ENCODE assay signal across 21 cellular contexts in the genomic region with DNA sequence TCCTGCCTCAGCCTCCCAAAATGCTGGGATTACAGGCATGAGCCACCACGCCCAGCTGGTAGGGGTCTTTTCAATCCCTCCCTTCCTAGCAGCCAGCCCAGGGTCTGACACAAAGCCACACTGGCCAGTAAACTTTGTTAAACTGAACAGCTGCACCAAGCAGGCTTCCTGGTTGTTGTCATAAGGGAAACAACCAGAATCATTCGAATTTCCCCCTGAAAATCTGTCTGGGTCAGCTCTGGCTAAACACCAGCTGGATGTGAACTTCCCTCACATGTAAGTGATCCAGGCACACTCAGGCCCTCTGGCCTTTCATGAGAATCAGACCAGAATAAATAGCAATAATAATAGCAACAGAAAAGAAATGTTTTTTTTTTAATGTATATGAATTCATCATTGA.
"Had no signal": no experiment of that assay in that cellular context is flagged by ENCODE, and none has a peak within 500 bp of the region (broad histone marks: within the 10 kb centered on the region; RNA-seq: fewer than 3 reads in every experiment).

No MANE protein-coding gene starts in this region.

- H3K27ac Mint-ChIP-seq: activated naive CD8-positive, alpha-beta T cell; endodermal cell; mesothelial cell of epicardium; nephron had no signal

- H3K4me3 Mint-ChIP-seq: endodermal cell, mesothelial cell of epicardium had no signal

- DNase-seq: activated CD4-positive, alpha-beta T cell treated with anti-CD3 and anti-CD28 coated beads, Interleukin-2, amount 50 U/mL, for 4 hours; activated CD4-positive, CD25-positive, alpha-beta regulatory T cell treated with anti-CD3 and anti-CD28 coated beads, Interleukin-2, amount 50 U/mL, for 72 hours; activated gamma-delta T cell; activated T-cell treated with anti-CD3 and anti-CD28 coated beads, Interleukin-2, amount 50 U/mL, for 48 hours; anterior cingulate cortex; caudate nucleus; endodermal cell; foreskin keratinocyte; occipital lobe; retina; stimulated activated naive CD4-positive, alpha-beta T cell; SW 1271; T-helper 2 cell; upper lobe of right lung had no signal

- H3K27ac ChIP-seq: foreskin keratinocyte, hepatocyte, upper lobe of right lung, VCaP had no signal

- H3K27me3 ChIP-seq: foreskin keratinocyte, hepatocyte, upper lobe of right lung had no signal

- H3K4me3 ChIP-seq: hepatocyte, lung, upper lobe of right lung had no signal

- H3K4me2 ChIP-seq: hepatocyte had no signal

- H2AFZ ChIP-seq: hepatocyte had no signal

- H3K9me3 ChIP-seq: upper lobe of right lung had no signal

- H3K4me1 ChIP-seq: foreskin keratinocyte had no signal

- H3K27me3 Mint-ChIP-seq: activated naive CD8-positive, alpha-beta T cell had no signal

- ATAC-seq: foreskin keratinocyte, upper lobe of right lung had no signal

- H3K9me3 Mint-ChIP-seq: brain, endodermal cell, mesothelial cell of epicardium, nephron had no signal
